8 cellular contexts compared by ENCODE assay signal in genomic region chrX:65697915-65698796, GRCh38. TPM values are rescaled to one million over a fixed set of nuclear protein-coding genes. Genes with fewer than 3 reads are reported as not detected.
DNase-seq lines count a peak whose midpoint lies in the region; ATAC-seq and TF ChIP-seq lines count a peak whose summit lies in the region.

No MANE protein-coding gene starts in this region.

- H3K27me3 Mint-ChIP-seq in Caco-2 (ENCODE audit: insufficient read depth, unreplicated experiment): no peaks in the 10 kb centered on the region

- ATAC-seq in GM18868 (IDR thresholded peaks at IDR 0.05; ENCODE audit: unreplicated experiment) (peak; percentile 56), HG03097 (IDR thresholded peaks at IDR 0.05; ENCODE audit: low FRiP score, unreplicated experiment) (peak; percentile 61)

- H3K27ac ChIP-seq in SK-N-MC: peak overlapping the region; percentile 74

- H3K4me3 ChIP-seq in SK-N-MC: peak overlapping the region; percentile 55; the same call in 1 of the 2 replicates
- no peak overlapping the region for H3K4me3 ChIP-seq in Caco-2 (ENCODE audit: low read depth, low read length)

- no peak overlapping the region for H3K27ac Mint-ChIP-seq in Caco-2 (ENCODE audit: unreplicated experiment)

- no peaks in the 10 kb centered on the region for H3K27me3 ChIP-seq in Caco-2 (replicated peaks; ENCODE audit: control insufficient read depth, insufficient read depth, low read length)

- H3K36me3 Mint-ChIP-seq in Caco-2 (ENCODE audit: insufficient read depth, unreplicated experiment): no peaks in the 10 kb centered on the region

- no peaks in the 10 kb centered on the region for H3K4me1 ChIP-seq in Caco-2

- intact Hi-C loops in Caco-2 (cut with micrococcal nuclease; ENCODE audit: unreplicated experiment): no loop called here

- H3K4me3 Mint-ChIP-seq in Caco-2 (ENCODE audit: unreplicated experiment): no peak overlapping the region

- DNase-seq in SK-N-MC (ENCODE audit: low read depth, low spot score) (peak; percentile 34), kidney glomerular epithelial cell (lab: John Stamatoyannopoulos, UW) (peak; percentile 7), cortex of kidney (lab: John Stamatoyannopoulos, UW) (no peak), Caco-2 (no peak)
- peak; percentile 76 for DNase-seq in activated naive CD4-positive, alpha-beta T cell treated with Interleukin-2 at 50 U/mL for 16 hours
- peak; percentile 65 for DNase-seq in stimulated activated CD8-positive, alpha-beta memory T cell treated with anti-CD3 and anti-CD28 coated beads, Interleukin-12 subunit alpha, Interleukin-12 subunit beta, amount 100 ng/mL, for 4 hours (ENCODE audit: low read depth)

- CTCF ChIA-PET in Caco-2 (lab: Charles Lee): no interaction called here

- no peak for TF ChIP-seq CTCF in Caco-2 (IDR thresholded peaks at IDR 0.05; ENCODE audit: insufficient read depth in 1 of 2, low read depth in 1 of 2, low read length in 1 of 2, severe bottlenecking in 1 of 2, unreplicated experiment in 1 of 2)

- H3K4me1 Mint-ChIP-seq in Caco-2 (ENCODE audit: low read depth, unreplicated experiment): no peaks in the 10 kb centered on the region

- POLR2A ChIA-PET in Caco-2 (lab: Charles Lee): no interaction called here

- H3K9me3 Mint-ChIP-seq in Caco-2 (ENCODE audit: unreplicated experiment): no peaks in the 10 kb centered on the region

- no TSS peak for BruUV-seq in Caco-2 (replicated peaks; lab: Mats Ljungman, UMichigan)

- H3K9ac ChIP-seq in SK-N-MC (ENCODE audit: insufficient read length): no peak overlapping the region

- H3K36me3 ChIP-seq in SK-N-MC (ENCODE audit: insufficient read depth, low read length) (peaks cover 4% of the 10 kb centered on the region; the same call in 1 of the 2 replicates), Caco-2 (ENCODE audit: control insufficient read depth, insufficient read depth, low read length) (no peaks in the 10 kb centered on the region)

- no peaks in the 10 kb centered on the region for H3K9me3 ChIP-seq in SK-N-MC (ENCODE audit: low read depth, low read length)
- H3K9me3 ChIP-seq in Caco-2: no peaks in the 10 kb centered on the region

RNA-seq across cellular contexts. Expression of gene MSN, which starts 30.7 kb away (rescaled TPM):
- 0.07 and 0.23 TPM in 2 replicates for total RNA-seq in Caco-2 (2022)

Comparison
In these comparisons a context has a peak if more than half of its experiments do, and no peak if none do; other contexts are left out.
1. DNase-seq: peak in SK-N-MC (single experiment), activated naive CD4-positive, alpha-beta T cell treated with Interleukin-2 at 50 U/mL for 16 hours (single experiment), kidney glomerular epithelial cell (single experiment) and stimulated activated CD8-positive, alpha-beta memory T cell treated with anti-CD3 and anti-CD28 coated beads, Interleukin-12 subunit alpha, Interleukin-12 subunit beta, amount 100 ng/mL, for 4 hours (single experiment); none in cortex of kidney (single experiment) and Caco-2 (0 of 2).